ENCODE assay signal across 8 cellular contexts in the genomic region with DNA sequence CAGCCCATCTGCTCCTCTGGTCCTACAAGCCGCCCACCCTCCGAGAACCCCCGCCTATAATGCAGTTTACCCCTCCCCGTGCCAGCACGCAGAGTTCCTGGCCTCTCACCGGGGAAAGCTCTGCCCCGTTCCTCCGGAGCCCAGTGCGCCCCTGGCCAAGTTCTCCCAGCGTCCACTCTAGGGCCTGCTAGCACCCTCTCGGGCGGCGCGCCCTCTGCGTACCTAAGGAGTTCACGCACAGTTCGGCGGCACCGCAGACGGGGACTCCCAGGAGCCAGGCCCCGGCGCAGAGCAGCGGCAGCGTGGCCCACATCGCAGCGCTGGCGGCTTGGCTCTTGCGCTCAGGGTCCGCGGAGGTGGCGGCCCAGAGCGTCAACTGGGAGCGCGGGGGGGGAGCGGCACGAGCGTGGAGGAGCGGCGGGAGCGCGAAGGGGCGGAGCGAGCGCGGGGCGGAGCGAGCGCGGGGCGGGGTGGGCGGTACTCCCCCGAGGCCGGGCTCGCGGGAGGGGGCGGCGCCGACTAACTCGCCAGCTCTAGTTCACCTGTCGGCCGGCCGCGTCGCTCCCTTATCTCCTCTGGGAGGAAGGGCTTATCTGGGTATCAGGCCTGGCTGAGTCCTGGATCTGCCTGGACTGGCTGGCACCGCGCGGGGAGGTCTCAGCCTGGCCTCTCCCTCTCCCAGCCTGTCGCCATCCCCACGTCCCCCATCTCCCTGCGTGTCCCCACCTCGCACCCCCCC. TPM values are rescaled to one million over a fixed set of nuclear protein-coding genes. Genes with fewer than 3 reads are reported as not detected.
DNase-seq lines count a peak whose midpoint lies in the region; ATAC-seq and TF ChIP-seq lines count a peak whose summit lies in the region.

Gene CTSH, minus strand, starts transcription at position 378 of the 739 bp plus-strand sequence. Its CDS starts 65 bp downstream, at position 313.

- H3K4me1 Mint-ChIP-seq in endodermal cell: peaks cover 21% of the 10 kb centered on the region

- peaks cover 2% of the 10 kb centered on the region for H3K9me3 Mint-ChIP-seq in endodermal cell

- peak within 1 kb of the TSS; percentile 47 for H3K4me3 ChIP-seq in AG04449 (ENCODE audit: low read depth, low read length)
- H3K4me3 ChIP-seq in endodermal cell (ENCODE audit: low read length): peak within 1 kb of the TSS; percentile 82
- H3K4me3 ChIP-seq in mononuclear cell (ENCODE audit: low read length): peak within 1 kb of the TSS; percentile 62

- H3K4me3 Mint-ChIP-seq in endodermal cell: peak within 1 kb of the TSS; percentile 69

- peak within 1 kb of the TSS; percentile 41 for H3K9ac ChIP-seq in endodermal cell (ENCODE audit: extremely low read depth, low read length, poor library complexity, severe bottlenecking)

- TF ChIP-seq CTCF in AG04449 (IDR thresholded peaks at IDR 0.05; ENCODE audit: insufficient read depth, low read length, missing control alignments): no peak
- no peak for TF ChIP-seq CTCF in endodermal cell (conservative IDR thresholded peaks at IDR 0.05)

- H3K27ac ChIP-seq in endodermal cell (ENCODE audit: low read depth, low read length): no peak within 1 kb of the TSS

- ATAC-seq in GM18909 (IDR thresholded peaks at IDR 0.05; ENCODE audit: poor library complexity, unreplicated experiment): peak; percentile 65
- peak; percentile 68 for ATAC-seq in HG03159 (IDR thresholded peaks at IDR 0.05; ENCODE audit: unreplicated experiment)

- 4 to 6% methylated on average over 6 to 70 of the region's 71 CpGs for WGBS in endodermal cell (ENCODE audit: insufficient coverage in 1 of 2, insufficient read length in 1 of 2), 2 experiments

- CTCF ChIA-PET in AG04449 (lab: Yijun Ruan, JAX): interaction anchor here (1.0 to 1.8 kb wide), 2 partner anchors 15 to 22 kb away, joined by 3 to 6 read pairs; no protein-coding TSS in a partner anchor

- no peaks in the 10 kb centered on the region for H3K36me3 Mint-ChIP-seq in endodermal cell (ENCODE audit: low read depth)

- peaks cover 9% of the 10 kb centered on the region for H3K4me1 ChIP-seq in endodermal cell (ENCODE audit: control insufficient read depth, insufficient read depth, low read length)
- peaks cover 39% of the 10 kb centered on the region for H3K4me1 ChIP-seq in mononuclear cell (ENCODE audit: insufficient read depth, low read length)

- H3K27me3 Mint-ChIP-seq in endodermal cell (ENCODE audit: insufficient read depth): peaks cover 28% of the 10 kb centered on the region

- POLR2A ChIA-PET in AG04449 (lab: Yijun Ruan, JAX): no interaction called here

- peak within 1 kb of the TSS; percentile 30 for H3K27ac Mint-ChIP-seq in endodermal cell

- H3K27me3 ChIP-seq in endodermal cell (ENCODE audit: control insufficient read depth, insufficient read depth, low read length, poor library complexity, severe bottlenecking): peaks cover 8% of the 10 kb centered on the region
- no peaks in the 10 kb centered on the region for H3K27me3 ChIP-seq in mononuclear cell (ENCODE audit: insufficient read depth, low read length)

- no peak for DNase-seq in AG04449 (ENCODE audit: low read depth, low spot score)
- peak; percentile 82 for DNase-seq in NCI-H748 (lab: John Stamatoyannopoulos, UW; ENCODE audit: unreplicated experiment)
- DNase-seq in activated CD8-positive, alpha-beta memory T cell treated with anti-CD3 and anti-CD28 coated beads, Interleukin-2, amount 50 U/mL, for 1 hour (ENCODE audit: extremely low read depth): peak; percentile 2
- DNase-seq in endodermal cell: peak; percentile 97
- peak; percentile 47 to 69 for DNase-seq in stimulated activated CD8-positive, alpha-beta memory T cell treated with anti-CD3 and anti-CD28 coated beads, Interleukin-2, amount 100 ng/mL, for 48 hours (ENCODE audit: low read depth in 2 of 2)

- no peaks in the 10 kb centered on the region for H3K9me3 ChIP-seq in endodermal cell (ENCODE audit: control insufficient read depth, low read length)
- H3K9me3 ChIP-seq in mononuclear cell (ENCODE audit: low read depth, low read length): no peaks in the 10 kb centered on the region

- H3K36me3 ChIP-seq in endodermal cell (ENCODE audit: control insufficient read depth, insufficient read depth, low read length): no peaks in the 10 kb centered on the region

RNA-seq across cellular contexts. Expression of gene CTSH, which starts in this region (rescaled TPM):
- total RNA-seq in endodermal cell (100 to 1,000 TPM in 1 of 2 donors, 10 to 100 TPM in 1; 61.9 to 101 TPM), mononuclear cell (280 TPM)
- polyA plus RNA-seq in endodermal cell (2013, experiment 1 of 2): 24.6 TPM
- 21.8 TPM for polyA plus RNA-seq in endodermal cell (2013, experiment 2 of 2)
